Comparison of ENCODE assay signal across 1 cellular context in the genomic region with DNA sequence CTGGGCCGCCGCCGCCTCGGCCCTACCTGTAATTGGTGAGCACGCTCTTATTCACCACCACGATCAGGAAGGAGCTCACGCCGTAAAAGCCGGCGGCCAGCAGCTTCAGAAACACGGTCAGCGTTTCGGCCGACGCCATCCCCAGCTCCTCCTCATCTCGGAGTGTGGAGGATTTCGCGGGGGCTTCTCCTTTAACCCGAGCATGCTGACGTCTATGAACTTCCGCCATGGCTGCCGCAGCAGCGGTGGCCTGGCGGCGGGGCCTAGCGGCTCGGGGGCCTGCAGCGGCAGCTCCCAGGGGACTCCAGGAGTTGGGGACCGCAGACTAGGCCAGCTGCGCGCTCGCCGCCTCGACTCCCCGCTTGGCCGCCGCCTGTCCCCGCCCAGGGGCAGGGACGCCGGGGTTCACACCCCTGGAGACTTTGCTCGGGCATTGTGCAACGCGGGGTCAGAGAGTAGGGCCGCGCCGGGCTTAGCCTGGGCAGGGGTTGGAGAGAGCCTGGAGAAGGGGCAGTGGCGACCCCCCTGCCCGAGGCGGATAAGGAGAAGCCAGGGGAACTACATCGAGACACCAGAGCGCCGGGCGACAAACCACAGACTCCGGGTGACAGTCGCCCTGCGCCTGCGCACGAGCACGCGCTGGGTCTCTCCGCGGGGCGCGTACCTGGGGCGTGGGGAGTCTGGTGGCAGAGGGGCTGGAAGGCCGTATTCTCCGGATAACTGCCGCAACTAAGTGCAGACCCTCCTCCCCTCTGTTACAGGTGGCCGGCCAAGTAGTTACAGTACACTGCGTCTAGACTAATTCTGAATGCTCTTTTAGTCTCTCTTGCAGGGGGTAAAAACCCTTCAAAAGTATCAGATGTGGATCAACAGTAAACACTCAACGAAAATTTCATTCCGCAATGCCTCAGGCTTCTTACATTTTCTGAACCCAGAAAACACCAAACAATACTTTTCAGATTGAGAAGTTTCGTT.
TF ChIP-seq lines count a peak whose summit lies in the region.

Gene SLC35D1 (minus strand): TSS at position 364 of the 975 bp plus-strand sequence. CDS start 135 bp downstream, at position 229.

TF ChIP-seq in HepG2, 621 proteins besides CTCF, POLR2A, EP300 and RAD21 (continued from another document and continues in another):
- TF ChIP-seq ZBTB44 (CRISPR knock-in tag; IDR thresholded peaks at IDR 0.05) = no peak
- no peak for TF ChIP-seq ZNF652 (CRISPR knock-in tag; IDR thresholded peaks at IDR 0.05; ENCODE audit: borderline replicate concordance, low read depth)
- TF ChIP-seq, protein P1, sequence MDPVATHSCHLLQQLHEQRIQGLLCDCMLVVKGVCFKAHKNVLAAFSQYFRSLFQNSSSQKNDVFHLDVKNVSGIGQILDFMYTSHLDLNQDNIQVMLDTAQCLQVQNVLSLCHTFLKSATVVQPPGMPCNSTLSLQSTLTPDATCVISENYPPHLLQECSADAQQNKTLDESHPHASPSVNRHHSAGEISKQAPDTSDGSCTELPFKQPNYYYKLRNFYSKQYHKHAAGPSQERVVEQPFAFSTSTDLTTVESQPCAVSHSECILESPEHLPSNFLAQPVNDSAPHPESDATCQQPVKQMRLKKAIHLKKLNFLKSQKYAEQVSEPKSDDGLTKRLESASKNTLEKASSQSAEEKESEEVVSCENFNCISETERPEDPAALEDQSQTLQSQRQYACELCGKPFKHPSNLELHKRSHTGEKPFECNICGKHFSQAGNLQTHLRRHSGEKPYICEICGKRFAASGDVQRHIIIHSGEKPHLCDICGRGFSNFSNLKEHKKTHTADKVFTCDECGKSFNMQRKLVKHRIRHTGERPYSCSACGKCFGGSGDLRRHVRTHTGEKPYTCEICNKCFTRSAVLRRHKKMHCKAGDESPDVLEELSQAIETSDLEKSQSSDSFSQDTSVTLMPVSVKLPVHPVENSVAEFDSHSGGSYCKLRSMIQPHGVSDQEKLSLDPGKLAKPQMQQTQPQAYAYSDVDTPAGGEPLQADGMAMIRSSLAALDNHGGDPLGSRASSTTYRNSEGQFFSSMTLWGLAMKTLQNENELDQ (CRISPR knock-in tag; IDR thresholded peaks at IDR 0.05; ENCODE audit: borderline replicate concordance) = no peak
- no peak for TF ChIP-seq ATF1 (CRISPR knock-in tag; IDR thresholded peaks at IDR 0.05)
- TF ChIP-seq TCF12 (IDR thresholded peaks at IDR 0.05) = no peak
- TF ChIP-seq TCF12 (CRISPR knock-in tag; IDR thresholded peaks at IDR 0.05) = 0 out of 2 replicates have a peak, but pooled peaks have one; percentile 54
- TF ChIP-seq ZBTB10 (CRISPR knock-in tag; IDR thresholded peaks at IDR 0.05; ENCODE audit: borderline replicate concordance) = peak; percentile 73
- TF ChIP-seq ZNF607 (CRISPR knock-in tag; IDR thresholded peaks at IDR 0.05; ENCODE audit: borderline replicate concordance) = peak; percentile 89; the same call in 1 of the 2 replicates
- TF ChIP-seq DNMT3B (CRISPR knock-in tag; conservative IDR thresholded peaks at IDR 0.05) = 0 out of 2 replicates have a peak, but pooled peaks have one; percentile 65
- TF ChIP-seq ZNF143 (CRISPR knock-in tag; IDR thresholded peaks at IDR 0.05) = no peak
- TF ChIP-seq E2F5 (CRISPR knock-in tag; conservative IDR thresholded peaks at IDR 0.05) = no peak
- TF ChIP-seq RNF219 (CRISPR knock-in tag; IDR thresholded peaks at IDR 0.05) = no peak
- no peak for TF ChIP-seq ZNF780A (CRISPR knock-in tag; IDR thresholded peaks at IDR 0.05)
- no peak for TF ChIP-seq ZBTB40 (IDR thresholded peaks at IDR 0.05)
- peak; percentile 74 for TF ChIP-seq ZBTB40 (CRISPR knock-in tag; IDR thresholded peaks at IDR 0.05)
- no peak for TF ChIP-seq MLX (CRISPR knock-in tag; IDR thresholded peaks at IDR 0.05)
- 0 out of 2 replicates have a peak, but pooled peaks have one; percentile 44 for TF ChIP-seq TRIM24 (CRISPR knock-in tag; IDR thresholded peaks at IDR 0.05)
- TF ChIP-seq, protein P2, sequence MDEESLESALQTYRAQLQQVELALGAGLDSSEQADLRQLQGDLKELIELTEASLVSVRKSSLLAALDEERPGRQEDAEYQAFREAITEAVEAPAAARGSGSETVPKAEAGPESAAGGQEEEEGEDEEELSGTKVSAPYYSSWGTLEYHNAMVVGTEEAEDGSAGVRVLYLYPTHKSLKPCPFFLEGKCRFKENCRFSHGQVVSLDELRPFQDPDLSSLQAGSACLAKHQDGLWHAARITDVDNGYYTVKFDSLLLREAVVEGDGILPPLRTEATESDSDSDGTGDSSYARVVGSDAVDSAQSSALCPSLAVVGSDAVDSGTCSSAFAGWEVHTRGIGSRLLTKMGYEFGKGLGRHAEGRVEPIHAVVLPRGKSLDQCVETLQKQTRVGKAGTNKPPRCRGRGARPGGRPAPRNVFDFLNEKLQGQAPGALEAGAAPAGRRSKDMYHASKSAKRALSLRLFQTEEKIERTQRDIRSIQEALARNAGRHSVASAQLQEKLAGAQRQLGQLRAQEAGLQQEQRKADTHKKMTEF (CRISPR knock-in tag; IDR thresholded peaks at IDR 0.05) = peak; percentile 89
- peak; percentile 55 for TF ChIP-seq ZNF430 (CRISPR knock-in tag; IDR thresholded peaks at IDR 0.05)
- TF ChIP-seq, protein P3, sequence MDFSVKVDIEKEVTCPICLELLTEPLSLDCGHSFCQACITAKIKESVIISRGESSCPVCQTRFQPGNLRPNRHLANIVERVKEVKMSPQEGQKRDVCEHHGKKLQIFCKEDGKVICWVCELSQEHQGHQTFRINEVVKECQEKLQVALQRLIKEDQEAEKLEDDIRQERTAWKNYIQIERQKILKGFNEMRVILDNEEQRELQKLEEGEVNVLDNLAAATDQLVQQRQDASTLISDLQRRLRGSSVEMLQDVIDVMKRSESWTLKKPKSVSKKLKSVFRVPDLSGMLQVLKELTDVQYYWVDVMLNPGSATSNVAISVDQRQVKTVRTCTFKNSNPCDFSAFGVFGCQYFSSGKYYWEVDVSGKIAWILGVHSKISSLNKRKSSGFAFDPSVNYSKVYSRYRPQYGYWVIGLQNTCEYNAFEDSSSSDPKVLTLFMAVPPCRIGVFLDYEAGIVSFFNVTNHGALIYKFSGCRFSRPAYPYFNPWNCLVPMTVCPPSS (IDR thresholded peaks at IDR 0.05) = no peak
- no peak for TF ChIP-seq BRD4 (CRISPR knock-in tag; IDR thresholded peaks at IDR 0.05)
- no peak for TF ChIP-seq ZNF343 (CRISPR knock-in tag; IDR thresholded peaks at IDR 0.05)
- TF ChIP-seq DR1 (CRISPR knock-in tag; IDR thresholded peaks at IDR 0.05) = peak; percentile 79
- TF ChIP-seq ZNF850 (CRISPR knock-in tag; conservative IDR thresholded peaks at IDR 0.05) = no peak
